In genomic region chr3:22115581-22115980, GRCh38 we compare ENCODE assay signal across 15 cellular contexts.
"Had no signal": no experiment of that assay in that cellular context is flagged by ENCODE, and none has a peak within 500 bp of the region (broad histone marks: within the 10 kb centered on the region; RNA-seq: fewer than 3 reads in every experiment).

No MANE protein-coding gene starts in this region.

- DNase-seq: activated B cell treated with CpG ODN at 0.5 μM for 24 hours; activated CD4-positive, alpha-beta T cell treated with anti-CD3 and anti-CD28 coated beads, Interleukin-2, amount 10 ng/mL, durations not matched to agents 24 days and 14 days; activated naive CD4-positive, alpha-beta T cell treated with Interleukin-2 at 50 U/mL for 16 hours; activated T-cell treated with anti-CD3 and anti-CD28 coated beads for 4 hours; effector memory CD4-positive, alpha-beta T cell; hippocampal formation; left ventricle myocardium inferior; naive thymus-derived CD8-positive, alpha-beta T cell; small intestine; stimulated activated CD4-positive, alpha-beta T cell treated with anti-CD3 and anti-CD28 coated beads, Interleukin-4, amount 100 ng/mL, for 24 hours; stimulated activated naive CD4-positive, alpha-beta T cell treated with Interleukin-2 at 50 U/mL for 16 hours; substantia nigra; transverse colon had no signal

- H3K27me3 ChIP-seq: transverse colon, vagina had no signal

- H3K36me3 ChIP-seq: left ventricle myocardium inferior, transverse colon, vagina had no signal

- H3K4me1 ChIP-seq: left ventricle myocardium inferior, transverse colon, vagina had no signal

- H3K4me3 ChIP-seq: left ventricle myocardium inferior, transverse colon, vagina had no signal

- H3K9me3 ChIP-seq: left ventricle myocardium inferior, transverse colon, vagina had no signal

- H3K27ac ChIP-seq: epithelial cell of prostate, left ventricle myocardium inferior, transverse colon, vagina had no signal
